In genomic region chr2:45616663-45617411, GRCh38 we compare ENCODE assay signal across 1 cellular context.
TF ChIP-seq lines count a peak whose summit lies in the region.

No MANE protein-coding gene starts in this region.

TF ChIP-seq in A549, 52 proteins besides CTCF, POLR2A, EP300 and RAD21 (continued from another document):
- TF ChIP-seq E2F6 (IDR thresholded peaks at IDR 0.05; ENCODE audit: borderline replicate concordance, low read depth), result no peak
- no peak for TF ChIP-seq FOSL2 (IDR thresholded peaks at IDR 0.05)
- TF ChIP-seq FOSL2 (CRISPR knock-in tag; IDR thresholded peaks at IDR 0.05), result peak; percentile 73
- TF ChIP-seq, protein P1, sequence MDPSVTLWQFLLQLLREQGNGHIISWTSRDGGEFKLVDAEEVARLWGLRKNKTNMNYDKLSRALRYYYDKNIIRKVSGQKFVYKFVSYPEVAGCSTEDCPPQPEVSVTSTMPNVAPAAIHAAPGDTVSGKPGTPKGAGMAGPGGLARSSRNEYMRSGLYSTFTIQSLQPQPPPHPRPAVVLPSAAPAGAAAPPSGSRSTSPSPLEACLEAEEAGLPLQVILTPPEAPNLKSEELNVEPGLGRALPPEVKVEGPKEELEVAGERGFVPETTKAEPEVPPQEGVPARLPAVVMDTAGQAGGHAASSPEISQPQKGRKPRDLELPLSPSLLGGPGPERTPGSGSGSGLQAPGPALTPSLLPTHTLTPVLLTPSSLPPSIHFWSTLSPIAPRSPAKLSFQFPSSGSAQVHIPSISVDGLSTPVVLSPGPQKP (IDR thresholded peaks at IDR 0.05; ENCODE audit: low read depth, low read length), result no peak
- no peak for TF ChIP-seq EHMT2 (IDR thresholded peaks at IDR 0.05; ENCODE audit: low read depth)
- TF ChIP-seq CBX8 (IDR thresholded peaks at IDR 0.05), result no peak
- no peak for TF ChIP-seq HOXA7 (CRISPR knock-in tag; IDR thresholded peaks at IDR 0.05)
- no peak for TF ChIP-seq RCOR1 (IDR thresholded peaks at IDR 0.05; ENCODE audit: low read depth, low read length)
- no peak for TF ChIP-seq MAZ (IDR thresholded peaks at IDR 0.05; ENCODE audit: borderline replicate concordance, low read depth, low read length)
- TF ChIP-seq PHF8 (IDR thresholded peaks at IDR 0.05; ENCODE audit: borderline replicate concordance, low read depth), result no peak
